In genomic region chr16:73956592-73957495, GRCh38 we compare ENCODE assay signal across 8 cellular contexts.
DNase-seq lines count a peak whose midpoint lies in the region; ATAC-seq and TF ChIP-seq lines count a peak whose summit lies in the region.

No MANE protein-coding gene starts in this region.

- no peaks in the 10 kb centered on the region for H3K4me1 ChIP-seq in Panc1 (ENCODE audit: control insufficient read depth, insufficient read depth, low read length)

- no peaks in the 10 kb centered on the region; the same call in 1 of the 2 replicates for H3K27me3 ChIP-seq in Panc1 (ENCODE audit: control insufficient read depth, insufficient read depth, low read length)

- intact Hi-C loops in Panc1 (cut with micrococcal nuclease; ENCODE audit: unreplicated experiment), result loop anchor here (5.0 kb wide), 1 partner anchor 390 kb away; no protein-coding TSS in a partner anchor

- TF ChIP-seq EP300 in Ishikawa (IDR thresholded peaks at IDR 0.05; ENCODE audit: borderline replicate concordance), result no peak

- TF ChIP-seq RAD21 in Ishikawa (IDR thresholded peaks at IDR 0.05; ENCODE audit: low read depth), result peak; percentile 73

- H3K36me3 ChIP-seq in Panc1 (ENCODE audit: control insufficient read depth, insufficient read depth, low read length), result no peaks in the 10 kb centered on the region

- ATAC-seq in Panc1 (no peak), GM21529 (IDR thresholded peaks at IDR 0.05; ENCODE audit: unreplicated experiment) (no peak)

- DNase-seq in GM03348 (ENCODE audit: low spot score), result peak; percentile 77
- DNase-seq in Panc1 (ENCODE audit: low read depth, low spot score), result peak; percentile 18
- peak; percentile 46 to 66 for DNase-seq in T47D (ENCODE audit: low read depth in 1 of 2, low spot score in 1 of 2)
- DNase-seq in islet precursor cell, result peak; percentile 68
- peak; percentile 22 for DNase-seq in stimulated activated CD4-positive, alpha-beta T cell treated with anti-CD3 and anti-CD28 coated beads, Interleukin-4, amount 100 ng/mL, for 1 hour

- H3K27ac ChIP-seq in 22Rv1, result no peak overlapping the region
- no peak overlapping the region for H3K27ac ChIP-seq in Panc1 (ENCODE audit: low read length)

- POLR2A ChIA-PET in Panc1 (lab: Charles Lee), result no interaction called here

- BruUV-seq in Panc1 (replicated peaks; lab: Mats Ljungman, UMichigan), result no TSS peak

- CTCF ChIA-PET in Panc1 (lab: Charles Lee), result interaction anchor here (0.5 to 1.1 kb wide), 2 partner anchors 20 to 270 kb away, joined by 3 to 4 read pairs; no protein-coding TSS in a partner anchor

- TF ChIP-seq CTCF in 22Rv1 (IDR thresholded peaks at IDR 0.05) (peak; percentile 89), Panc1 (IDR thresholded peaks at IDR 0.05) (peak; percentile 79; the same call in 1 of the 2 replicates)

- no peak overlapping the region for H3K4me3 ChIP-seq in Panc1 (ENCODE audit: low read depth in 2 of 2, low read length in 2 of 2)

- no peaks in the 10 kb centered on the region for H3K9me3 ChIP-seq in Panc1 (ENCODE audit: control insufficient read depth, insufficient read depth, low read depth, low read length)

- in situ Hi-C loops in Panc1 (cut with HindIII; ENCODE audit: low pct_unique_long_range_greater_than_20kb, low sequenced_read_pairs) (no loop called here), T47D (cut with HindIII; ENCODE audit: low pct_unique_long_range_greater_than_20kb, low sequenced_read_pairs) (no loop called here)

TF ChIP-seq in Ishikawa, 13 proteins besides CTCF, POLR2A, EP300 and RAD21:
- TF ChIP-seq ZBTB7A (IDR thresholded peaks at IDR 0.05; ENCODE audit: low read depth), result no peak
- no peak for TF ChIP-seq USF1 (IDR thresholded peaks at IDR 0.05)
- TF ChIP-seq NFIC (IDR thresholded peaks at IDR 0.05), result no peak
- no peak for TF ChIP-seq TAF1 (IDR thresholded peaks at IDR 0.05; ENCODE audit: low read depth)
- no peak for TF ChIP-seq CREB1 (IDR thresholded peaks at IDR 0.05; ENCODE audit: low read depth)
- no peak for TF ChIP-seq TCF12 (IDR thresholded peaks at IDR 0.05; ENCODE audit: low read depth)
- TF ChIP-seq YY1 (IDR thresholded peaks at IDR 0.05; ENCODE audit: low read depth), result no peak
- TF ChIP-seq TEAD4 (IDR thresholded peaks at IDR 0.05), result no peak
- TF ChIP-seq REST (IDR thresholded peaks at IDR 0.05; ENCODE audit: low read depth), result no peak
- no peak for TF ChIP-seq CEBPB (IDR thresholded peaks at IDR 0.05)
- no peak for TF ChIP-seq FOXM1 (IDR thresholded peaks at IDR 0.05; ENCODE audit: borderline replicate concordance, low read depth)
- no peak for TF ChIP-seq EGR1 (IDR thresholded peaks at IDR 0.05)

Comparison
In these comparisons a context has a peak if more than half of its experiments do, and no peak if none do; other contexts are left out.
1. DNase-seq: peak in every context shown above with its lines; median percentile 77 in GM03348; 68 in islet precursor cell; 56 in T47D; 22 in stimulated activated CD4-positive, alpha-beta T cell treated with anti-CD3 and anti-CD28 coated beads, Interleukin-4, amount 100 ng/mL, for 1 hour; 18 in Panc1.